Comparison of ENCODE assay signal across 1 cellular context in genomic region chr5:173327948-173328895, GRCh38.
TF ChIP-seq lines count a peak whose summit lies in the region.

A gene with protein sequence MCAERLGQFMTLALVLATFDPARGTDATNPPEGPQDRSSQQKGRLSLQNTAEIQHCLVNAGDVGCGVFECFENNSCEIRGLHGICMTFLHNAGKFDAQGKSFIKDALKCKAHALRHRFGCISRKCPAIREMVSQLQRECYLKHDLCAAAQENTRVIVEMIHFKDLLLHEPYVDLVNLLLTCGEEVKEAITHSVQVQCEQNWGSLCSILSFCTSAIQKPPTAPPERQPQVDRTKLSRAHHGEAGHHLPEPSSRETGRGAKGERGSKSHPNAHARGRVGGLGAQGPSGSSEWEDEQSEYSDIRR (minus strand): TSS chr5:173328414. CDS start chr5:173328193, 221 bp downstream.

TF ChIP-seq in HepG2, 621 proteins besides CTCF, POLR2A, EP300 and RAD21 (continued from another document and continues in another):
- TF ChIP-seq DNMT1 (CRISPR knock-in tag; IDR thresholded peaks at IDR 0.05) (no peak), ZNF740 (CRISPR knock-in tag; IDR thresholded peaks at IDR 0.05) (no peak), ATF7-NPFF (CRISPR knock-in tag; IDR thresholded peaks at IDR 0.05; ENCODE audit: low read depth) (peak; percentile 88), GRHL1 (CRISPR knock-in tag; conservative IDR thresholded peaks at IDR 0.05) (no peak), NR3C1 (CRISPR knock-in tag; IDR thresholded peaks at IDR 0.05) (no peak), ZNF781 (CRISPR knock-in tag; IDR thresholded peaks at IDR 0.05; ENCODE audit: borderline replicate concordance, not compliant biosample characterization) (peak; percentile 71), ZNF816 (CRISPR knock-in tag; IDR thresholded peaks at IDR 0.05; ENCODE audit: borderline replicate concordance) (no peak), ARID4A (CRISPR knock-in tag; IDR thresholded peaks at IDR 0.05; ENCODE audit: borderline replicate concordance) (peak; percentile 91), SMARCE1 (IDR thresholded peaks at IDR 0.05; ENCODE audit: borderline replicate concordance) (no peak), EHMT2 (IDR thresholded peaks at IDR 0.05; ENCODE audit: borderline replicate concordance, low read depth, low read length) (no peak), STAT5B (CRISPR knock-in tag; IDR thresholded peaks at IDR 0.05) (peak; percentile 44; the same call in 1 of the 2 replicates), ETV6 (CRISPR knock-in tag; conservative IDR thresholded peaks at IDR 0.05) (peak; percentile 20; the same call in 1 of the 2 replicates), SP2 (CRISPR knock-in tag; IDR thresholded peaks at IDR 0.05) (peak; percentile 15; the same call in 1 of the 2 replicates), SIN3B (IDR thresholded peaks at IDR 0.05; ENCODE audit: low read length) (0 out of 2 replicates have a peak, but pooled peaks have one; percentile 16), TP53 (CRISPR knock-in tag; conservative IDR thresholded peaks at IDR 0.05) (no peak), ZBTB34 (CRISPR knock-in tag; IDR thresholded peaks at IDR 0.05) (no peak), ZNF317 (CRISPR knock-in tag; IDR thresholded peaks at IDR 0.05) (no peak), MAFK (conservative IDR thresholded peaks at IDR 0.05 in 1 of 2, IDR thresholded peaks at IDR 0.05 in 1 of 2; ENCODE audit: low read length in 2 of 2) (no peak), YEATS4 (CRISPR knock-in tag; IDR thresholded peaks at IDR 0.05; ENCODE audit: borderline replicate concordance) (peak; percentile 73), TRIM22 (IDR thresholded peaks at IDR 0.05) (no peak), ESRRA (CRISPR knock-in tag; IDR thresholded peaks at IDR 0.05; ENCODE audit: low read depth) (peak; percentile 30; the same call in 1 of the 2 replicates), FOXK1 (CRISPR knock-in tag; IDR thresholded peaks at IDR 0.05; ENCODE audit: borderline replicate concordance, low read depth) (peak; percentile 87), PBX2 (CRISPR knock-in tag; IDR thresholded peaks at IDR 0.05) (no peak), NCOA2 (CRISPR knock-in tag; IDR thresholded peaks at IDR 0.05) (peak; percentile 71), FOXA3 (CRISPR knock-in tag; IDR thresholded peaks at IDR 0.05) (peak; percentile 53), ZSCAN5A (CRISPR knock-in tag; IDR thresholded peaks at IDR 0.05; ENCODE audit: borderline replicate concordance) (no peak; the same call in 1 of the 2 replicates), PCBP1 (IDR thresholded peaks at IDR 0.05; ENCODE audit: borderline replicate concordance, low read depth, low read length) (peak; percentile 61; the same call in 1 of the 2 replicates), ZNF101 (CRISPR knock-in tag; IDR thresholded peaks at IDR 0.05; ENCODE audit: borderline replicate concordance, low read depth) (no peak), ZNF235 (CRISPR knock-in tag; IDR thresholded peaks at IDR 0.05; ENCODE audit: borderline replicate concordance) (peak; percentile 39; the same call in 1 of the 2 replicates), NFRKB (IDR thresholded peaks at IDR 0.05) (no peak), GATAD1 (CRISPR knock-in tag; IDR thresholded peaks at IDR 0.05) (peak; percentile 54; the same call in 1 of the 2 replicates), RBM39 (IDR thresholded peaks at IDR 0.05; ENCODE audit: low read depth, low read length, poor library complexity, severe bottlenecking) (peak; percentile 21), AGO1 (IDR thresholded peaks at IDR 0.05; ENCODE audit: low read depth, low read length, poor library complexity, severe bottlenecking) (no peak), TAF15 (IDR thresholded peaks at IDR 0.05; ENCODE audit: low read depth, low read length, poor library complexity, severe bottlenecking) (peak; percentile 93), ZKSCAN8 (CRISPR knock-in tag; IDR thresholded peaks at IDR 0.05; ENCODE audit: borderline replicate concordance) (no peak), ZNF800 (CRISPR knock-in tag; IDR thresholded peaks at IDR 0.05) (no peak), SMAD3 (CRISPR knock-in tag; IDR thresholded peaks at IDR 0.05) (peak; percentile 77; the same call in 1 of the 2 replicates)
- TF ChIP-seq, protein P1, sequence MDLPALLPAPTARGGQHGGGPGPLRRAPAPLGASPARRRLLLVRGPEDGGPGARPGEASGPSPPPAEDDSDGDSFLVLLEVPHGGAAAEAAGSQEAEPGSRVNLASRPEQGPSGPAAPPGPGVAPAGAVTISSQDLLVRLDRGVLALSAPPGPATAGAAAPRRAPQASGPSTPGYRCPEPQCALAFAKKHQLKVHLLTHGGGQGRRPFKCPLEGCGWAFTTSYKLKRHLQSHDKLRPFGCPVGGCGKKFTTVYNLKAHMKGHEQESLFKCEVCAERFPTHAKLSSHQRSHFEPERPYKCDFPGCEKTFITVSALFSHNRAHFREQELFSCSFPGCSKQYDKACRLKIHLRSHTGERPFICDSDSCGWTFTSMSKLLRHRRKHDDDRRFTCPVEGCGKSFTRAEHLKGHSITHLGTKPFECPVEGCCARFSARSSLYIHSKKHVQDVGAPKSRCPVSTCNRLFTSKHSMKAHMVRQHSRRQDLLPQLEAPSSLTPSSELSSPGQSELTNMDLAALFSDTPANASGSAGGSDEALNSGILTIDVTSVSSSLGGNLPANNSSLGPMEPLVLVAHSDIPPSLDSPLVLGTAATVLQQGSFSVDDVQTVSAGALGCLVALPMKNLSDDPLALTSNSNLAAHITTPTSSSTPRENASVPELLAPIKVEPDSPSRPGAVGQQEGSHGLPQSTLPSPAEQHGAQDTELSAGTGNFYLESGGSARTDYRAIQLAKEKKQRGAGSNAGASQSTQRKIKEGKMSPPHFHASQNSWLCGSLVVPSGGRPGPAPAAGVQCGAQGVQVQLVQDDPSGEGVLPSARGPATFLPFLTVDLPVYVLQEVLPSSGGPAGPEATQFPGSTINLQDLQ (CRISPR knock-in tag; IDR thresholded peaks at IDR 0.05) = peak; percentile 24; the same call in 1 of the 2 replicates
